ENCODE assay signal across 26 cellular contexts in the genomic region with DNA sequence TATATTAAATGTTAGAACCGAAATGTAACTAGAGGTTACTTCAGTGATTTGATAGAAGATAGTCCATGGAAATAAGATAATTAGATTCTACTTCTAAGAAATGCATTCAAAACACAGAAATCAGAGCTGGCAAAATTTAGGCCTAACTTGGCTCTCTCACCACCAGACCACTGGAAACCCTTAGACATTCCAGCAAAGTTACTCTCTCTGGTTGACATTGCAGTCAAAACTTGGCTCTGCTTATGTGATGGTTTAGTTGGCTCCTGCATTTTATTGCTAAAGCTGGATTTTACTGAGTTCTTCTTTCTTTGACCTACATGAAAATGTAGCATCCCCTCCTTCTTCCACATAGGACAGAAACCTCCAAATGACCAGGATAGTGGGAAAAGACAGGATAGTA.
"Had no signal": no experiment of that assay in that cellular context is flagged by ENCODE, and none has a peak within 500 bp of the region (broad histone marks: within the 10 kb centered on the region; RNA-seq: fewer than 3 reads in every experiment).

No MANE protein-coding gene starts in this region.

- H3K4me3 ChIP-seq: adrenal gland, SK-N-MC had no signal

- H3K27ac ChIP-seq: adrenal gland, SK-N-MC, VCaP had no signal

- H3K9me3 Mint-ChIP-seq: central memory CD8-positive, alpha-beta T cell had no signal

- H3K27me3 Mint-ChIP-seq: activated CD4-positive, alpha-beta memory T cell treated with anti-CD3 and anti-CD28 coated beads for 36 hours; activated CD4-positive, alpha-beta T cell treated with anti-CD3 and anti-CD28 coated beads, Interleukin-2, amount 10 ng/mL, durations not matched to agents 7 days and 5 days; activated naive CD8-positive, alpha-beta T cell treated with anti-CD3 and anti-CD28 coated beads, Interleukin-2, amount 10 ng/mL, durations not matched to agents 7 days and 5 days; brain; central memory CD8-positive, alpha-beta T cell; T-cell had no signal

- H3K4me3 Mint-ChIP-seq: activated CD4-positive, alpha-beta memory T cell treated with anti-CD3 and anti-CD28 coated beads for 36 hours; activated CD4-positive, alpha-beta T cell treated with anti-CD3 and anti-CD28 coated beads, Interleukin-2, amount 10 ng/mL, durations not matched to agents 7 days and 5 days; activated naive CD8-positive, alpha-beta T cell treated with anti-CD3 and anti-CD28 coated beads, Interleukin-2, amount 10 ng/mL, durations not matched to agents 7 days and 5 days; activated T-cell treated with anti-CD3 and anti-CD28 coated beads, Interleukin-2, amount 50 U/mL, for 72 hours; brain; central memory CD8-positive, alpha-beta T cell; T-cell had no signal

- ATAC-seq: activated T-cell treated with anti-CD3 and anti-CD28 coated beads, Interleukin-2, amount 50 U/mL, for 72 hours; T-cell had no signal

- H3K36me3 ChIP-seq: adrenal gland had no signal

- H3K9me3 ChIP-seq: adrenal gland had no signal

- H3K36me3 Mint-ChIP-seq: brain, T-cell had no signal

- H3K27ac Mint-ChIP-seq: activated CD4-positive, alpha-beta memory T cell treated with anti-CD3 and anti-CD28 coated beads for 36 hours; activated CD4-positive, alpha-beta T cell treated with anti-CD3 and anti-CD28 coated beads, Interleukin-2, amount 10 ng/mL, durations not matched to agents 7 days and 5 days; activated naive CD8-positive, alpha-beta T cell treated with anti-CD3 and anti-CD28 coated beads, Interleukin-2, amount 10 ng/mL, durations not matched to agents 7 days and 5 days; activated T-cell treated with anti-CD3 and anti-CD28 coated beads, Interleukin-2, amount 50 U/mL, for 72 hours; activated T-helper 2 cell treated with anti-CD3 and anti-CD28 coated beads, Interferon-gamma antibody, Interleukin-2, Interleukin-4, amounts not matched to agents 10 μg/mL and 5 μg/mL and 100 μg/mL, durations not matched to agents 14 hours and 24 hours and 36 hours; T-cell had no signal

- H3K27me3 ChIP-seq: adrenal gland had no signal

- DNase-seq: activated CD4-positive, alpha-beta memory T cell treated with anti-CD3 and anti-CD28 coated beads for 36 hours; activated CD4-positive, alpha-beta T cell treated with anti-CD3 and anti-CD28 coated beads, Interleukin-2, amount 10 ng/mL, durations not matched to agents 7 days and 5 days; activated CD4-positive, CD25-positive, alpha-beta regulatory T cell; activated CD8-positive, alpha-beta memory T cell treated with anti-CD3 and anti-CD28 coated beads for 24 hours; activated gamma-delta T cell treated with Interleukin-2 at 50 U/mL for 16 hours; activated naive CD4-positive, alpha-beta T cell treated with anti-CD3 and anti-CD28 coated beads, Interleukin-2, amount 50 U/mL, for 16 hours; activated naive CD8-positive, alpha-beta T cell treated with anti-CD3 and anti-CD28 coated beads, Interleukin-2, amount 10 ng/mL, durations not matched to agents 7 days and 5 days; activated T-cell treated with anti-CD3 and anti-CD28 coated beads for 4 hours; activated T-cell treated with anti-CD3 and anti-CD28 coated beads, Interleukin-2, amount 50 U/mL, for 72 hours; anterior cingulate cortex; Kasumi-1; NCI-H1048; NCI-H146; NCI-H2081 treated with DMSO at 0.1 percent for 48 hours; NCI-H226; NCI-H526; NCI-H774; SIG-M5; T-cell; T-helper 2 cell had no signal

- H3K4me1 Mint-ChIP-seq: central memory CD8-positive, alpha-beta T cell had no signal
